2 cellular contexts compared by ENCODE assay signal in the genomic region with DNA sequence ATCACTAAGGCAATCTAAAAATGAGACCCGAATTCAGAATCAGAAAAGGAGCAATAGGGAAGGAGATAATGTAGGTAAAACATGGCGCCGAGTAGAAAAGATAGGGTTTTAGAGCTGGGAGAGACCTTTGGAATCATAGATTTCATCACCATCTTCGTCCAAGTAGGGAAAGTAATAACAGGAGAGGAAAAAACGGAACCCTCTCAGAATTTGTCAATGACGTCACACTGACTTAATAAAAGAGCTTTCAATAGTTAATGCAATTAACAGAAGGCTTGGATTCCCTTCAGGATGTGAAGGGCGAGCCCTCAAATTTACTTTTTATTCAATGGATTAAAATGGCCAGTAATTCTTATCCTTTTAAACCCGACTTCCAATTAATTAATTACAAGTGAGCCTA.
TF ChIP-seq lines count a peak whose summit lies in the region.

No MANE protein-coding gene starts in this region.

TF ChIP-seq in SK-N-SH, 30 proteins besides CTCF, POLR2A, EP300 and RAD21 (continued from another document):
- TF ChIP-seq, protein P1, sequence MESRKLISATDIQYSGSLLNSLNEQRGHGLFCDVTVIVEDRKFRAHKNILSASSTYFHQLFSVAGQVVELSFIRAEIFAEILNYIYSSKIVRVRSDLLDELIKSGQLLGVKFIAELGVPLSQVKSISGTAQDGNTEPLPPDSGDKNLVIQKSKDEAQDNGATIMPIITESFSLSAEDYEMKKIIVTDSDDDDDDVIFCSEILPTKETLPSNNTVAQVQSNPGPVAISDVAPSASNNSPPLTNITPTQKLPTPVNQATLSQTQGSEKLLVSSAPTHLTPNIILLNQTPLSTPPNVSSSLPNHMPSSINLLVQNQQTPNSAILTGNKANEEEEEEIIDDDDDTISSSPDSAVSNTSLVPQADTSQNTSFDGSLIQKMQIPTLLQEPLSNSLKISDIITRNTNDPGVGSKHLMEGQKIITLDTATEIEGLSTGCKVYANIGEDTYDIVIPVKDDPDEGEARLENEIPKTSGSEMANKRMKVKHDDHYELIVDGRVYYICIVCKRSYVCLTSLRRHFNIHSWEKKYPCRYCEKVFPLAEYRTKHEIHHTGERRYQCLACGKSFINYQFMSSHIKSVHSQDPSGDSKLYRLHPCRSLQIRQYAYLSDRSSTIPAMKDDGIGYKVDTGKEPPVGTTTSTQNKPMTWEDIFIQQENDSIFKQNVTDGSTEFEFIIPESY (IDR thresholded peaks at IDR 0.05; ENCODE audit: borderline replicate concordance, low read depth) = no peak

TF ChIP-seq in SK-N-SH treated with all-trans-retinoic acid at 6 μM for 48 hours, 23 proteins besides CTCF, POLR2A, EP300 and RAD21 (continued from another document):
- TF ChIP-seq POU6F1 (CRISPR knock-in tag; IDR thresholded peaks at IDR 0.05; ENCODE audit: borderline replicate concordance, low read depth) (no peak), SNAI2 (CRISPR knock-in tag; IDR thresholded peaks at IDR 0.05) (no peak)
TF ChIP-seq in SK-N-SH treated with all-trans-retinoic acid at 6 μM for 48 hours: peak in this region for 0.
